Comparison of ENCODE assay signal across 2 cellular contexts in the genomic region with DNA sequence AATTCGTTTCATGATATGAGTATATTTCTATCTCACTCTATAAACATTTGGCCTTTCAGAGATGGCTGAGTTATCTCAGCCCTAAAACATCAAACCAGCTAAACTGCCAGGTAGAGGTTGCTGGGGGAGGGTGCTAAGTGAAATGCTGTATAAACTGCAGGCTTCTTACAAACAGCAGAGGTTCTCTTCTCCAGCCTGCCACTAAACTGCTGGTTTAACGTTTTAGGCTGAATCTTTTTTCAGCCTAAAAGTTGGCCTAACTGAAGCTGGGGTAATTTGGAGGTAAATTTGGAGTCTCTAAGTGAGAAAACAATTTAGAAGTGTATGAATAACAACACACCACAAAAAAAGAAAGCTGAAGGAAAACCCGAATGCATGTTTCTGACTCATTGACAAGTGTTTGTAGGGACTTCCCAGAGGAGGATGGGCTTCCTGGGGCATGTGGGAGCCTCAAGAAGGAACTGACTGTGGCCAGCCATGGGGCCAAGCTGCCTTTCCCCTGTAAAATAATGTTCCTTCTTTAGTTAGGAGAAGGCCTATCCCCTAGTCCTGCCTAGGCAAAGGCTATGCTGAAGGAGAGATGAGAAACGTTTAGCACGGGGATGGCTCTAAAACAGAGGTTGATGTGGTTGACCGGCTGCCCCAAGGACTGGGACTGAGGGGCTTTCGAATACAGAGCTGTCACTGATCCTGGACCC.
TF ChIP-seq lines count a peak whose summit lies in the region.

No MANE protein-coding gene starts in this region.

TF ChIP-seq in GM23338, 12 proteins besides CTCF, POLR2A, EP300 and RAD21 (continued from another document):
- TF ChIP-seq, protein P1, sequence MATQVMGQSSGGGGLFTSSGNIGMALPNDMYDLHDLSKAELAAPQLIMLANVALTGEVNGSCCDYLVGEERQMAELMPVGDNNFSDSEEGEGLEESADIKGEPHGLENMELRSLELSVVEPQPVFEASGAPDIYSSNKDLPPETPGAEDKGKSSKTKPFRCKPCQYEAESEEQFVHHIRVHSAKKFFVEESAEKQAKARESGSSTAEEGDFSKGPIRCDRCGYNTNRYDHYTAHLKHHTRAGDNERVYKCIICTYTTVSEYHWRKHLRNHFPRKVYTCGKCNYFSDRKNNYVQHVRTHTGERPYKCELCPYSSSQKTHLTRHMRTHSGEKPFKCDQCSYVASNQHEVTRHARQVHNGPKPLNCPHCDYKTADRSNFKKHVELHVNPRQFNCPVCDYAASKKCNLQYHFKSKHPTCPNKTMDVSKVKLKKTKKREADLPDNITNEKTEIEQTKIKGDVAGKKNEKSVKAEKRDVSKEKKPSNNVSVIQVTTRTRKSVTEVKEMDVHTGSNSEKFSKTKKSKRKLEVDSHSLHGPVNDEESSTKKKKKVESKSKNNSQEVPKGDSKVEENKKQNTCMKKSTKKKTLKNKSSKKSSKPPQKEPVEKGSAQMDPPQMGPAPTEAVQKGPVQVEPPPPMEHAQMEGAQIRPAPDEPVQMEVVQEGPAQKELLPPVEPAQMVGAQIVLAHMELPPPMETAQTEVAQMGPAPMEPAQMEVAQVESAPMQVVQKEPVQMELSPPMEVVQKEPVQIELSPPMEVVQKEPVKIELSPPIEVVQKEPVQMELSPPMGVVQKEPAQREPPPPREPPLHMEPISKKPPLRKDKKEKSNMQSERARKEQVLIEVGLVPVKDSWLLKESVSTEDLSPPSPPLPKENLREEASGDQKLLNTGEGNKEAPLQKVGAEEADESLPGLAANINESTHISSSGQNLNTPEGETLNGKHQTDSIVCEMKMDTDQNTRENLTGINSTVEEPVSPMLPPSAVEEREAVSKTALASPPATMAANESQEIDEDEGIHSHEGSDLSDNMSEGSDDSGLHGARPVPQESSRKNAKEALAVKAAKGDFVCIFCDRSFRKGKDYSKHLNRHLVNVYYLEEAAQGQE (IDR thresholded peaks at IDR 0.05; ENCODE audit: unreplicated experiment), result no peak
- TF ChIP-seq JUNB (IDR thresholded peaks at IDR 0.05; ENCODE audit: unreplicated experiment) (no peak), STAT1 (IDR thresholded peaks at IDR 0.05; ENCODE audit: unreplicated experiment) (no peak), ZNF114 (CRISPR knock-in tag; IDR thresholded peaks at IDR 0.05) (no peak), EZH2 (IDR thresholded peaks at IDR 0.05; ENCODE audit: low read depth, unreplicated experiment) (no peak), NANOG (IDR thresholded peaks at IDR 0.05; ENCODE audit: borderline replicate concordance) (no peak), EZH2phosphoT487 (IDR thresholded peaks at IDR 0.05; ENCODE audit: unreplicated experiment) (no peak), CREB1 (CRISPR knock-in tag; IDR thresholded peaks at IDR 0.05; ENCODE audit: low read depth) (no peak)
- TF ChIP-seq, protein P2, sequence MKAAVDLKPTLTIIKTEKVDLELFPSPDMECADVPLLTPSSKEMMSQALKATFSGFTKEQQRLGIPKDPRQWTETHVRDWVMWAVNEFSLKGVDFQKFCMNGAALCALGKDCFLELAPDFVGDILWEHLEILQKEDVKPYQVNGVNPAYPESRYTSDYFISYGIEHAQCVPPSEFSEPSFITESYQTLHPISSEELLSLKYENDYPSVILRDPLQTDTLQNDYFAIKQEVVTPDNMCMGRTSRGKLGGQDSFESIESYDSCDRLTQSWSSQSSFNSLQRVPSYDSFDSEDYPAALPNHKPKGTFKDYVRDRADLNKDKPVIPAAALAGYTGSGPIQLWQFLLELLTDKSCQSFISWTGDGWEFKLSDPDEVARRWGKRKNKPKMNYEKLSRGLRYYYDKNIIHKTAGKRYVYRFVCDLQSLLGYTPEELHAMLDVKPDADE (IDR thresholded peaks at IDR 0.05), result no peak

TF ChIP-seq in GM12878, 131 proteins besides CTCF, POLR2A, EP300 and RAD21 (continued from another document and continues in another):
- TF ChIP-seq, protein P3, sequence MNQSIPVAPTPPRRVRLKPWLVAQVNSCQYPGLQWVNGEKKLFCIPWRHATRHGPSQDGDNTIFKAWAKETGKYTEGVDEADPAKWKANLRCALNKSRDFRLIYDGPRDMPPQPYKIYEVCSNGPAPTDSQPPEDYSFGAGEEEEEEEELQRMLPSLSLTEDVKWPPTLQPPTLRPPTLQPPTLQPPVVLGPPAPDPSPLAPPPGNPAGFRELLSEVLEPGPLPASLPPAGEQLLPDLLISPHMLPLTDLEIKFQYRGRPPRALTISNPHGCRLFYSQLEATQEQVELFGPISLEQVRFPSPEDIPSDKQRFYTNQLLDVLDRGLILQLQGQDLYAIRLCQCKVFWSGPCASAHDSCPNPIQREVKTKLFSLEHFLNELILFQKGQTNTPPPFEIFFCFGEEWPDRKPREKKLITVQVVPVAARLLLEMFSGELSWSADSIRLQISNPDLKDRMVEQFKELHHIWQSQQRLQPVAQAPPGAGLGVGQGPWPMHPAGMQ (IDR thresholded peaks at IDR 0.05; ENCODE audit: borderline replicate concordance), result no peak
- no peak for TF ChIP-seq POU2F2 (IDR thresholded peaks at IDR 0.05; ENCODE audit: borderline replicate concordance, low read depth, low read length)
- no peak for TF ChIP-seq TCF3 (IDR thresholded peaks at IDR 0.05; ENCODE audit: borderline replicate concordance, insufficient read depth, low read depth, low read length)
- TF ChIP-seq, protein P4, sequence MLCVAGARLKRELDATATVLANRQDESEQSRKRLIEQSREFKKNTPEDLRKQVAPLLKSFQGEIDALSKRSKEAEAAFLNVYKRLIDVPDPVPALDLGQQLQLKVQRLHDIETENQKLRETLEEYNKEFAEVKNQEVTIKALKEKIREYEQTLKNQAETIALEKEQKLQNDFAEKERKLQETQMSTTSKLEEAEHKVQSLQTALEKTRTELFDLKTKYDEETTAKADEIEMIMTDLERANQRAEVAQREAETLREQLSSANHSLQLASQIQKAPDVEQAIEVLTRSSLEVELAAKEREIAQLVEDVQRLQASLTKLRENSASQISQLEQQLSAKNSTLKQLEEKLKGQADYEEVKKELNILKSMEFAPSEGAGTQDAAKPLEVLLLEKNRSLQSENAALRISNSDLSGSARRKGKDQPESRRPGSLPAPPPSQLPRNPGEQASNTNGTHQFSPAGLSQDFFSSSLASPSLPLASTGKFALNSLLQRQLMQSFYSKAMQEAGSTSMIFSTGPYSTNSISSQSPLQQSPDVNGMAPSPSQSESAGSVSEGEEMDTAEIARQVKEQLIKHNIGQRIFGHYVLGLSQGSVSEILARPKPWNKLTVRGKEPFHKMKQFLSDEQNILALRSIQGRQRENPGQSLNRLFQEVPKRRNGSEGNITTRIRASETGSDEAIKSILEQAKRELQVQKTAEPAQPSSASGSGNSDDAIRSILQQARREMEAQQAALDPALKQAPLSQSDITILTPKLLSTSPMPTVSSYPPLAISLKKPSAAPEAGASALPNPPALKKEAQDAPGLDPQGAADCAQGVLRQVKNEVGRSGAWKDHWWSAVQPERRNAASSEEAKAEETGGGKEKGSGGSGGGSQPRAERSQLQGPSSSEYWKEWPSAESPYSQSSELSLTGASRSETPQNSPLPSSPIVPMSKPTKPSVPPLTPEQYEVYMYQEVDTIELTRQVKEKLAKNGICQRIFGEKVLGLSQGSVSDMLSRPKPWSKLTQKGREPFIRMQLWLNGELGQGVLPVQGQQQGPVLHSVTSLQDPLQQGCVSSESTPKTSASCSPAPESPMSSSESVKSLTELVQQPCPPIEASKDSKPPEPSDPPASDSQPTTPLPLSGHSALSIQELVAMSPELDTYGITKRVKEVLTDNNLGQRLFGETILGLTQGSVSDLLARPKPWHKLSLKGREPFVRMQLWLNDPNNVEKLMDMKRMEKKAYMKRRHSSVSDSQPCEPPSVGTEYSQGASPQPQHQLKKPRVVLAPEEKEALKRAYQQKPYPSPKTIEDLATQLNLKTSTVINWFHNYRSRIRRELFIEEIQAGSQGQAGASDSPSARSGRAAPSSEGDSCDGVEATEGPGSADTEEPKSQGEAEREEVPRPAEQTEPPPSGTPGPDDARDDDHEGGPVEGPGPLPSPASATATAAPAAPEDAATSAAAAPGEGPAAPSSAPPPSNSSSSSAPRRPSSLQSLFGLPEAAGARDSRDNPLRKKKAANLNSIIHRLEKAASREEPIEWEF (IDR thresholded peaks at IDR 0.05; ENCODE audit: insufficient replicate concordance, low read depth, low read length), result no peak
- TF ChIP-seq NR2C2 (IDR thresholded peaks at IDR 0.05; ENCODE audit: borderline replicate concordance, control insufficient read depth, insufficient read length, low read depth), result no peak
- TF ChIP-seq HDGF (IDR thresholded peaks at IDR 0.05), result no peak
- TF ChIP-seq, protein P5, sequence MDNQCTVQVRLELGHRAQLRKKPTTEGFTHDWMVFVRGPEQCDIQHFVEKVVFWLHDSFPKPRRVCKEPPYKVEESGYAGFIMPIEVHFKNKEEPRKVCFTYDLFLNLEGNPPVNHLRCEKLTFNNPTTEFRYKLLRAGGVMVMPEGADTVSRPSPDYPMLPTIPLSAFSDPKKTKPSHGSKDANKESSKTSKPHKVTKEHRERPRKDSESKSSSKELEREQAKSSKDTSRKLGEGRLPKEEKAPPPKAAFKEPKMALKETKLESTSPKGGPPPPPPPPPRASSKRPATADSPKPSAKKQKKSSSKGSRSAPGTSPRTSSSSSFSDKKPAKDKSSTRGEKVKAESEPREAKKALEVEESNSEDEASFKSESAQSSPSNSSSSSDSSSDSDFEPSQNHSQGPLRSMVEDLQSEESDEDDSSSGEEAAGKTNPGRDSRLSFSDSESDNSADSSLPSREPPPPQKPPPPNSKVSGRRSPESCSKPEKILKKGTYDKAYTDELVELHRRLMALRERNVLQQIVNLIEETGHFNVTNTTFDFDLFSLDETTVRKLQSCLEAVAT (IDR thresholded peaks at IDR 0.05), result 0 out of 2 replicates have a peak, but pooled peaks have one; percentile 37
- TF ChIP-seq, protein P6, sequence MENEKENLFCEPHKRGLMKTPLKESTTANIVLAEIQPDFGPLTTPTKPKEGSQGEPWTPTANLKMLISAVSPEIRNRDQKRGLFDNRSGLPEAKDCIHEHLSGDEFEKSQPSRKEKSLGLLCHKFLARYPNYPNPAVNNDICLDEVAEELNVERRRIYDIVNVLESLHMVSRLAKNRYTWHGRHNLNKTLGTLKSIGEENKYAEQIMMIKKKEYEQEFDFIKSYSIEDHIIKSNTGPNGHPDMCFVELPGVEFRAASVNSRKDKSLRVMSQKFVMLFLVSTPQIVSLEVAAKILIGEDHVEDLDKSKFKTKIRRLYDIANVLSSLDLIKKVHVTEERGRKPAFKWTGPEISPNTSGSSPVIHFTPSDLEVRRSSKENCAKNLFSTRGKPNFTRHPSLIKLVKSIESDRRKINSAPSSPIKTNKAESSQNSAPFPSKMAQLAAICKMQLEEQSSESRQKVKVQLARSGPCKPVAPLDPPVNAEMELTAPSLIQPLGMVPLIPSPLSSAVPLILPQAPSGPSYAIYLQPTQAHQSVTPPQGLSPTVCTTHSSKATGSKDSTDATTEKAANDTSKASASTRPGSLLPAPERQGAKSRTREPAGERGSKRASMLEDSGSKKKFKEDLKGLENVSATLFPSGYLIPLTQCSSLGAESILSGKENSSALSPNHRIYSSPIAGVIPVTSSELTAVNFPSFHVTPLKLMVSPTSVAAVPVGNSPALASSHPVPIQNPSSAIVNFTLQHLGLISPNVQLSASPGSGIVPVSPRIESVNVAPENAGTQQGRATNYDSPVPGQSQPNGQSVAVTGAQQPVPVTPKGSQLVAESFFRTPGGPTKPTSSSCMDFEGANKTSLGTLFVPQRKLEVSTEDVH (IDR thresholded peaks at IDR 0.05; ENCODE audit: low read depth, partially characterized antibody), result no peak
- TF ChIP-seq, protein P7, sequence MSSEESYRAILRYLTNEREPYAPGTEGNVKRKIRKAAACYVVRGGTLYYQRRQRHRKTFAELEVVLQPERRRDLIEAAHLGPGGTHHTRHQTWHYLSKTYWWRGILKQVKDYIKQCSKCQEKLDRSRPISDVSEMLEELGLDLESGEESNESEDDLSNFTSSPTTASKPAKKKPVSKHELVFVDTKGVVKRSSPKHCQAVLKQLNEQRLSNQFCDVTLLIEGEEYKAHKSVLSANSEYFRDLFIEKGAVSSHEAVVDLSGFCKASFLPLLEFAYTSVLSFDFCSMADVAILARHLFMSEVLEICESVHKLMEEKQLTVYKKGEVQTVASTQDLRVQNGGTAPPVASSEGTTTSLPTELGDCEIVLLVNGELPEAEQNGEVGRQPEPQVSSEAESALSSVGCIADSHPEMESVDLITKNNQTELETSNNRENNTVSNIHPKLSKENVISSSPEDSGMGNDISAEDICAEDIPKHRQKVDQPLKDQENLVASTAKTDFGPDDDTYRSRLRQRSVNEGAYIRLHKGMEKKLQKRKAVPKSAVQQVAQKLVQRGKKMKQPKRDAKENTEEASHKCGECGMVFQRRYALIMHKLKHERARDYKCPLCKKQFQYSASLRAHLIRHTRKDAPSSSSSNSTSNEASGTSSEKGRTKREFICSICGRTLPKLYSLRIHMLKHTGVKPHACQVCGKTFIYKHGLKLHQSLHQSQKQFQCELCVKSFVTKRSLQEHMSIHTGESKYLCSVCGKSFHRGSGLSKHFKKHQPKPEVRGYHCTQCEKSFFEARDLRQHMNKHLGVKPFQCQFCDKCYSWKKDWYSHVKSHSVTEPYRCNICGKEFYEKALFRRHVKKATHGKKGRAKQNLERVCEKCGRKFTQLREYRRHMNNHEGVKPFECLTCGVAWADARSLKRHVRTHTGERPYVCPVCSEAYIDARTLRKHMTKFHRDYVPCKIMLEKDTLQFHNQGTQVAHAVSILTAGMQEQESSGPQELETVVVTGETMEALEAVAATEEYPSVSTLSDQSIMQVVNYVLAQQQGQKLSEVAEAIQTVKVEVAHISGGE (CRISPR knock-in tag; IDR thresholded peaks at IDR 0.05), result no peak
- no peak for TF ChIP-seq MYC (IDR thresholded peaks at IDR 0.05; ENCODE audit: insufficient read depth, insufficient read length, insufficient replicate concordance, low read length, severe bottlenecking)
- TF ChIP-seq MEF2B (IDR thresholded peaks at IDR 0.05; ENCODE audit: partially characterized antibody, poor library complexity, severe bottlenecking), result no peak
- TF ChIP-seq, protein P8, sequence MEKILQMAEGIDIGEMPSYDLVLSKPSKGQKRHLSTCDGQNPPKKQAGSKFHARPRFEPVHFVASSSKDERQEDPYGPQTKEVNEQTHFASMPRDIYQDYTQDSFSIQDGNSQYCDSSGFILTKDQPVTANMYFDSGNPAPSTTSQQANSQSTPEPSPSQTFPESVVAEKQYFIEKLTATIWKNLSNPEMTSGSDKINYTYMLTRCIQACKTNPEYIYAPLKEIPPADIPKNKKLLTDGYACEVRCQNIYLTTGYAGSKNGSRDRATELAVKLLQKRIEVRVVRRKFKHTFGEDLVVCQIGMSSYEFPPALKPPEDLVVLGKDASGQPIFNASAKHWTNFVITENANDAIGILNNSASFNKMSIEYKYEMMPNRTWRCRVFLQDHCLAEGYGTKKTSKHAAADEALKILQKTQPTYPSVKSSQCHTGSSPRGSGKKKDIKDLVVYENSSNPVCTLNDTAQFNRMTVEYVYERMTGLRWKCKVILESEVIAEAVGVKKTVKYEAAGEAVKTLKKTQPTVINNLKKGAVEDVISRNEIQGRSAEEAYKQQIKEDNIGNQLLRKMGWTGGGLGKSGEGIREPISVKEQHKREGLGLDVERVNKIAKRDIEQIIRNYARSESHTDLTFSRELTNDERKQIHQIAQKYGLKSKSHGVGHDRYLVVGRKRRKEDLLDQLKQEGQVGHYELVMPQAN (conservative IDR thresholded peaks at IDR 0.05), result no peak
- no peak; the same call in 1 of the 2 replicates for TF ChIP-seq MEF2A (IDR thresholded peaks at IDR 0.05; ENCODE audit: insufficient read depth, low read depth, low read length)
- TF ChIP-seq CBFB (IDR thresholded peaks at IDR 0.05; ENCODE audit: low read depth), result no peak
- TF ChIP-seq GATAD2B (conservative IDR thresholded peaks at IDR 0.05; ENCODE audit: low read depth), result 0 out of 2 replicates have a peak, but pooled peaks have one; percentile 31
- no peak for TF ChIP-seq WRNIP1 (IDR thresholded peaks at IDR 0.05; ENCODE audit: borderline replicate concordance, low read depth, low read length)
- no peak for TF ChIP-seq YY1 (IDR thresholded peaks at IDR 0.05; ENCODE audit: low read depth, low read length)
- TF ChIP-seq PAX8 (IDR thresholded peaks at IDR 0.05), result no peak
